In the genomic region with DNA sequence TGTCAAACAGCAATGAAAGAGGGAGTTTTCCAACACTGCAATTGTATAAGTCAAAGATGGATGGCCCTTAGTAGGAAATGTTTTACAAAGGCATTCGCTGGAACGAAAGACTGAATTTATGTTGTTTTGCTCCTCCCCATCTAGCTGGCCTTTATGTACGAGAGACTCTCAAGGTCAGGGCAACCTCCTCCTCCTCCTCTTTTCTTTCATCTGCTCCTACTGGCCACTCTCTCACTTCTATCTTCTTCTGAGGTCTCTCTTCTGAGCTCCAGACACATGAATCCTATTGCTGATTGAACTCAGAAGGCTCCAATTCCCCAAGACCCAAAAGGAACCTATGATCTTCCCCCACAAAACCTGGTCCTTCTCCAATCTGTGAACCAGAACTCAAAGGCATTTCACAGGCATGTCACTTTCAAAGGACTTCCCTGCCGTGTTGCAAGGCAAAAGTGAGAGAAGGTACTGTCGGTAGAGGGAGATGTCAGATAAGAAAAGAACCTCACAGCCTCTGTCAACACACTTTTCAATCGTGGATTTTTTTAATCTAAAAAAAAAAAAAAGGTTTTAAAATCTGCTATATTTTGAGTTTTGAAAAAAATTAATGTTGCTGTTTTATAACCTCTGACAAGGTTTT, we compare ENCODE assay signal across 8 cellular contexts. TPM values are rescaled to one million over a fixed set of nuclear protein-coding genes. Genes with fewer than 3 reads are reported as not detected.
A peak's percentile ranks its signal among the peaks of the same experiment; 100 is the strongest.
DNase-seq lines count a peak whose midpoint lies in the region; TF ChIP-seq lines count a peak whose summit lies in the region.

No MANE protein-coding gene starts in this region.

- no peaks in the 10 kb centered on the region for H3K79me2 ChIP-seq in H9 (ENCODE audit: insufficient read depth, low read length)

- DNase-seq in AG20443 (ENCODE audit: low spot score) (peak; percentile 44), H9 (no peak), RPMI8226 (peak; percentile 12), globus pallidus (ENCODE audit: low spot score) (peak; percentile 31), AG08396 (ENCODE audit: low spot score) (no peak), OCI-M2 (lab: John Stamatoyannopoulos, UW; ENCODE audit: unreplicated experiment) (no peak)
- no peak for DNase-seq in effector CD8-positive, alpha-beta T cell (lab: John Stamatoyannopoulos, UW)
- DNase-seq in activated CD4-positive, alpha-beta T cell treated with anti-CD3 and anti-CD28 coated beads for 48 hours = no peak

- H3K36me3 Mint-ChIP-seq in H9 (ENCODE audit: insufficient read depth in 1 of 3, low read depth in 3 of 3) = no peaks in the 10 kb centered on the region

- H3K9me3 ChIP-seq in H9 (ENCODE audit: control insufficient read depth, low read depth, low read length) = no peaks in the 10 kb centered on the region

- H2AFZ ChIP-seq in H9 (ENCODE audit: low read length) = peak overlapping the region; percentile 75

- H4K5ac ChIP-seq in H9 (ENCODE audit: insufficient read length, low read depth, low read length) = no peak overlapping the region

- no peak overlapping the region for H3K14ac ChIP-seq in H9 (ENCODE audit: insufficient read depth, low read length)

- peaks cover 10 to 11% of the 10 kb centered on the region in 2 experiments for H3K4me1 Mint-ChIP-seq in H9

- no peak overlapping the region for H3K4me2 ChIP-seq in H9 (ENCODE audit: insufficient read depth, insufficient read length, low read length)

- H3K18ac ChIP-seq in H9 (ENCODE audit: insufficient read length, low read depth, low read length) = no peak overlapping the region

- H3K9me3 Mint-ChIP-seq in H9 = no peaks in the 10 kb centered on the region

- no peaks in the 10 kb centered on the region for H4K20me1 ChIP-seq in H9 (ENCODE audit: control insufficient read depth, insufficient read depth, insufficient read length)

- no peak overlapping the region for H3K9ac ChIP-seq in H9 (ENCODE audit: extremely low read depth, insufficient read length, low read length)

- no peak overlapping the region for H3K56ac ChIP-seq in H9 (ENCODE audit: insufficient read length, low read depth, low read length)

- WGBS in H9 (ENCODE audit: extremely low coverage, insufficient read length, low lambda C conversion rate) = no CpG with 5 or more reads among the region's 6 CpGs

- no peak overlapping the region for H2AK5ac ChIP-seq in H9 (ENCODE audit: insufficient read length, low read length)

- no peak overlapping the region for H2BK15ac ChIP-seq in H9 (ENCODE audit: low read depth, low read length)

- H4K91ac ChIP-seq in H9 (ENCODE audit: insufficient read length, low read depth, low read length) = no peak overlapping the region

- H3K27ac Mint-ChIP-seq in H9 = no peak overlapping the region

- no peak overlapping the region for H4K8ac ChIP-seq in H9 (replicated peaks; ENCODE audit: insufficient read length, low read depth, low read length)

- no peak overlapping the region for H3K4ac ChIP-seq in H9 (ENCODE audit: low read depth, low read length)

- H3K27ac ChIP-seq in H9 (ENCODE audit: insufficient read length, low read depth, low read length) = no peak overlapping the region

- H3K27me3 Mint-ChIP-seq in H9 (ENCODE audit: low read depth) = peaks cover 5% of the 10 kb centered on the region

- no peak overlapping the region for H3K23ac ChIP-seq in H9 (ENCODE audit: insufficient read length, low read depth, low read length)

- no peaks in the 10 kb centered on the region for H3K79me1 ChIP-seq in H9 (ENCODE audit: insufficient read depth, low read depth, low read length, poor library complexity, severe bottlenecking)

- H3K27me3 ChIP-seq in H9 (ENCODE audit: insufficient read depth, low read length) = no peaks in the 10 kb centered on the region

- H2BK5ac ChIP-seq in H9 (ENCODE audit: insufficient read length, low read length) = no peak overlapping the region

- no peak overlapping the region for H3K4me3 Mint-ChIP-seq in H9

- TF ChIP-seq CTCF in H9 (conservative IDR thresholded peaks at IDR 0.05) = peak; percentile 69

- no peaks in the 10 kb centered on the region for H3K23me2 ChIP-seq in H9 (ENCODE audit: insufficient read length, low read depth, low read length, poor library complexity, severe bottlenecking)

- no peak overlapping the region for H2BK20ac ChIP-seq in H9 (ENCODE audit: low read depth, low read length, poor library complexity, severe bottlenecking)

- H3T11ph ChIP-seq in H9 (ENCODE audit: low read length) = no peak overlapping the region

- no peak overlapping the region for H2BK120ac ChIP-seq in H9 (ENCODE audit: low read depth, low read length, poor library complexity, severe bottlenecking)

- no peaks in the 10 kb centered on the region for H3K4me1 ChIP-seq in H9 (ENCODE audit: insufficient read depth, low read length)

- no peak overlapping the region for H2BK12ac ChIP-seq in H9 (ENCODE audit: insufficient read length, low read depth, low read length)

RNA-seq across cellular contexts. Expression of a gene that starts 28.5 kb away (rescaled TPM):
- total RNA-seq in H9 (2021) = 102 and 105 TPM in 2 replicates

Comparison
In these comparisons a context has a peak if more than half of its experiments do, and no peak if none do; other contexts are left out.
1. DNase-seq: peak in AG20443 (single experiment), RPMI8226 (single experiment) and globus pallidus (single experiment); none in H9 (single experiment), AG08396 (single experiment), effector CD8-positive, alpha-beta T cell (single experiment), activated CD4-positive, alpha-beta T cell treated with anti-CD3 and anti-CD28 coated beads for 48 hours (single experiment) and OCI-M2 (single experiment).